11 cellular contexts compared by ENCODE assay signal in the genomic region with DNA sequence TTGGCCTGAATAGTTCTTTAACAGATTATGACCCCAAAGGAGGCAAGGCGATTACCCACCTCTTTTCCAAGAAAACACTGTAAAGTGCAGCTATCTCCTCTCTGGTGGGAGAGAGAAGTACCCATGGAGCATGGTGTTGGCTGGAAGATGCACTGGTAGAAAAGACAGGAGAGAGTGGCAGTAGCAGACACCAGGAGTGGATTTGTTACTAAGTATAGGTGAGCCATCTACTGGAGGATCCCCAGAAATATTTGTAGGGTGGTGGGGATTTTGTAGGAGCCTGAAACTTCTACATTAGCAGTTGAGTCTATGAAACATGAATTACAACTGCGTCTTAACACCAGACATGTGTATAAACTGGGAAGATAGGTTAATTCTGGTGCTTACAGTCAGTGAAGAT.
A peak's percentile ranks its signal among the peaks of the same experiment; 100 is the strongest.
DNase-seq lines count a peak whose midpoint lies in the region; ATAC-seq, FAIRE-seq and TF ChIP-seq lines count a peak whose summit lies in the region.
"Had no signal": no experiment of that assay in that cellular context is flagged by ENCODE, and none has a peak within 500 bp of the region (broad histone marks: within the 10 kb centered on the region; RNA-seq: fewer than 3 reads in every experiment).

No MANE protein-coding gene starts in this region.

- H3K9ac ChIP-seq in endothelial cell of umbilical vein (replicated peaks; ENCODE audit: extremely low read depth, insufficient read depth, low read length) = no peak overlapping the region

- H3K9me1 ChIP-seq in endothelial cell of umbilical vein (replicated peaks; ENCODE audit: control insufficient read depth, extremely low read depth, insufficient read depth, low read length) = no peaks in the 10 kb centered on the region

- dilution Hi-C loops in endothelial cell of umbilical vein (cut with MboI; ENCODE audit: extremely low pct_ligation_motif_present, low sequenced_read_pairs) = no loop called here

- no peak overlapping the region for H2AFZ ChIP-seq in endothelial cell of umbilical vein (ENCODE audit: low read depth, low read length)

- no peak for DNase-seq in activated naive CD8-positive, alpha-beta T cell treated with anti-CD3 and anti-CD28 coated beads, Interleukin-2, amount 10 ng/mL, durations not matched to agents 7 days and 5 days
- no peak for DNase-seq in activated naive CD8-positive, alpha-beta T cell treated with anti-CD3 and anti-CD28 coated beads, Interleukin-2, amount 50 U/mL, for 24 hours
- DNase-seq in NCI-H748 (lab: John Stamatoyannopoulos, UW; ENCODE audit: unreplicated experiment) (peak; percentile 17), endothelial cell of umbilical vein (ENCODE audit: low read depth, low spot score) (peak; percentile 41), suprapubic skin (ENCODE audit: low spot score in 2 of 2) (no peak), cortex of kidney (lab: John Stamatoyannopoulos, UW) (no peak), ovary (no peak), body of pancreas (no peak)
- DNase-seq: right lobe of liver, T-helper 17 cell had no signal

- no peaks in the 10 kb centered on the region for H3K9me3 ChIP-seq in endothelial cell of umbilical vein (replicated peaks; ENCODE audit: control insufficient read depth, insufficient read depth, low read length)
- no peaks in the 10 kb centered on the region for H3K9me3 ChIP-seq in suprapubic skin
- no peaks in the 10 kb centered on the region for H3K9me3 ChIP-seq in ovary
- H3K9me3 ChIP-seq in body of pancreas = no peaks in the 10 kb centered on the region
- H3K9me3 ChIP-seq: right lobe of liver had no signal

- TF ChIP-seq EP300 in suprapubic skin (IDR thresholded peaks at IDR 0.05) = no peak
- TF ChIP-seq EP300 in ovary (IDR thresholded peaks at IDR 0.05) = no peak

- no peak overlapping the region for H3K4me2 ChIP-seq in endothelial cell of umbilical vein (ENCODE audit: insufficient read depth, low read length)

- POLR2A ChIA-PET in activated naive CD8-positive, alpha-beta T cell treated with anti-CD3 and anti-CD28 coated beads, Interleukin-2, amount 10 ng/mL, durations not matched to agents 7 days and 5 days (lab: Charles Lee) = no interaction called here
- POLR2A ChIA-PET in endothelial cell of umbilical vein (lab: Charles Lee) = no interaction called here

- no peaks in the 10 kb centered on the region for H3K79me2 ChIP-seq in endothelial cell of umbilical vein (ENCODE audit: control insufficient read depth, insufficient read depth, low read length)

- H4K20me1 ChIP-seq in endothelial cell of umbilical vein (replicated peaks; ENCODE audit: control insufficient read depth, extremely low read depth, insufficient read depth, low read length) = no peaks in the 10 kb centered on the region

- H3K27ac Mint-ChIP-seq in activated naive CD8-positive, alpha-beta T cell treated with anti-CD3 and anti-CD28 coated beads, Interleukin-2, amount 10 ng/mL, durations not matched to agents 7 days and 5 days = no peak overlapping the region
- H3K27ac Mint-ChIP-seq in activated naive CD8-positive, alpha-beta T cell treated with anti-CD3 and anti-CD28 coated beads, Interleukin-2, amount 50 U/mL, for 24 hours = no peak overlapping the region
- H3K27ac Mint-ChIP-seq: T-helper 17 cell had no signal

- ATAC-seq in activated naive CD8-positive, alpha-beta T cell treated with anti-CD3 and anti-CD28 coated beads, Interleukin-2, amount 10 ng/mL, durations not matched to agents 7 days and 5 days (ENCODE audit: low read depth) = peak; percentile 18
- no peak for ATAC-seq in activated naive CD8-positive, alpha-beta T cell treated with anti-CD3 and anti-CD28 coated beads, Interleukin-2, amount 50 U/mL, for 24 hours
- no peak for ATAC-seq in body of pancreas
- ATAC-seq: T-helper 17 cell had no signal

- no peak overlapping the region for H3K4me3 Mint-ChIP-seq in activated naive CD8-positive, alpha-beta T cell treated with anti-CD3 and anti-CD28 coated beads, Interleukin-2, amount 10 ng/mL, durations not matched to agents 7 days and 5 days
- no peak overlapping the region for H3K4me3 Mint-ChIP-seq in activated naive CD8-positive, alpha-beta T cell treated with anti-CD3 and anti-CD28 coated beads, Interleukin-2, amount 50 U/mL, for 24 hours
- H3K4me3 Mint-ChIP-seq: T-helper 17 cell had no signal

- H3K4me1 Mint-ChIP-seq in activated naive CD8-positive, alpha-beta T cell treated with anti-CD3 and anti-CD28 coated beads, Interleukin-2, amount 10 ng/mL, durations not matched to agents 7 days and 5 days = peaks cover 6% of the 10 kb centered on the region
- peaks cover 2% of the 10 kb centered on the region for H3K4me1 Mint-ChIP-seq in activated naive CD8-positive, alpha-beta T cell treated with anti-CD3 and anti-CD28 coated beads, Interleukin-2, amount 50 U/mL, for 24 hours
- H3K4me1 Mint-ChIP-seq: T-helper 17 cell had no signal

- H3K27me3 ChIP-seq in endothelial cell of umbilical vein (ENCODE audit: control insufficient read depth in 2 of 2, insufficient read depth in 2 of 2, low read length in 2 of 2) (no peaks in the 10 kb centered on the region), suprapubic skin (no peaks in the 10 kb centered on the region), ovary (no peaks in the 10 kb centered on the region), body of pancreas (no peaks in the 10 kb centered on the region)
- H3K27me3 ChIP-seq: right lobe of liver had no signal

- H3K4me3 ChIP-seq in endothelial cell of umbilical vein (replicated peaks in 1 of 3; ENCODE audit: insufficient read depth in 1 of 3, low read depth in 1 of 3, low read length in 3 of 3) = no peak overlapping the region
- no peak overlapping the region for H3K4me3 ChIP-seq in suprapubic skin
- H3K4me3 ChIP-seq in ovary = no peak overlapping the region
- H3K4me3 ChIP-seq in body of pancreas = no peak overlapping the region
- H3K4me3 ChIP-seq: right lobe of liver had no signal

- CTCF ChIA-PET in endothelial cell of umbilical vein (lab: Charles Lee) = interaction anchor here (0.6 to 4.9 kb wide), 6 partner anchors 306 to 607 kb away, joined by 3 to 37 read pairs (median 6); no protein-coding TSS in a partner anchor

- TF ChIP-seq POLR2A in endothelial cell of umbilical vein (IDR thresholded peaks at IDR 0.05; ENCODE audit: low read depth, low read length) (no peak), suprapubic skin (IDR thresholded peaks at IDR 0.05) (no peak), ovary (IDR thresholded peaks at IDR 0.05) (no peak), body of pancreas (IDR thresholded peaks at IDR 0.05) (no peak)

- intact Hi-C loops in endothelial cell of umbilical vein (cut with micrococcal nuclease) (loop anchor here (1.0 to 10.0 kb wide), 4 partner anchors 335 to 553 kb away; no protein-coding TSS in a partner anchor), ovary (cut with DNase I) (no loop called here), body of pancreas (cut with DNase I) (no loop called here)

- H3K27me3 Mint-ChIP-seq in activated naive CD8-positive, alpha-beta T cell treated with anti-CD3 and anti-CD28 coated beads, Interleukin-2, amount 10 ng/mL, durations not matched to agents 7 days and 5 days = no peaks in the 10 kb centered on the region
- H3K27me3 Mint-ChIP-seq in activated naive CD8-positive, alpha-beta T cell treated with anti-CD3 and anti-CD28 coated beads, Interleukin-2, amount 50 U/mL, for 24 hours = no peaks in the 10 kb centered on the region

- BruUV-seq in endothelial cell of umbilical vein (replicated peaks; lab: Mats Ljungman, UMichigan) = no TSS peak

- H3K36me3 ChIP-seq in endothelial cell of umbilical vein (ENCODE audit: control insufficient read depth in 2 of 2, extremely low read depth in 1 of 2, insufficient read depth in 2 of 2, low read length in 2 of 2) = no peaks in the 10 kb centered on the region
- H3K36me3 ChIP-seq in suprapubic skin = no peaks in the 10 kb centered on the region
- no peaks in the 10 kb centered on the region for H3K36me3 ChIP-seq in ovary
- H3K36me3 ChIP-seq in body of pancreas (replicated peaks in 1 of 2; ENCODE audit: insufficient read depth in 1 of 2, low read depth in 2 of 2) = no peaks in the 10 kb centered on the region
- H3K36me3 ChIP-seq: right lobe of liver had no signal

- H3K27ac ChIP-seq in endothelial cell of umbilical vein (ENCODE audit: insufficient read depth, low read depth, low read length) (no peak overlapping the region), suprapubic skin (peak overlapping the region; percentile 59), ovary (no peak overlapping the region), body of pancreas (no peak overlapping the region)
- H3K27ac ChIP-seq: right lobe of liver had no signal

- peak in 1 of 2 donors; percentile 19 for TF ChIP-seq CTCF in endothelial cell of umbilical vein (IDR thresholded peaks at IDR 0.05; ENCODE audit: extremely low read depth in 1 of 2, insufficient read depth in 1 of 2, low read depth in 1 of 2, low read length in 2 of 2)
- peak in 1 of 2 donors; percentile 8 for TF ChIP-seq CTCF in suprapubic skin (IDR thresholded peaks at IDR 0.05)
- no peak for TF ChIP-seq CTCF in ovary (IDR thresholded peaks at IDR 0.05)
- no peak for TF ChIP-seq CTCF in body of pancreas (IDR thresholded peaks at IDR 0.05)

- FAIRE-seq in endothelial cell of umbilical vein (lab: Jason Lieb, UNC) = peak; percentile 15
- FAIRE-seq: endometrium had no signal

- no peaks in the 10 kb centered on the region for H3K36me3 Mint-ChIP-seq in activated naive CD8-positive, alpha-beta T cell treated with anti-CD3 and anti-CD28 coated beads, Interleukin-2, amount 10 ng/mL, durations not matched to agents 7 days and 5 days
- no peaks in the 10 kb centered on the region for H3K36me3 Mint-ChIP-seq in activated naive CD8-positive, alpha-beta T cell treated with anti-CD3 and anti-CD28 coated beads, Interleukin-2, amount 50 U/mL, for 24 hours (ENCODE audit: low read depth)

- H3K4me1 ChIP-seq in endothelial cell of umbilical vein (ENCODE audit: control insufficient read depth, extremely low read depth, insufficient read depth, low read length) = no peaks in the 10 kb centered on the region
- H3K4me1 ChIP-seq in suprapubic skin = peaks cover 39% of the 10 kb centered on the region
- H3K4me1 ChIP-seq in ovary (ENCODE audit: insufficient read depth) = no peaks in the 10 kb centered on the region
- peaks cover 4% of the 10 kb centered on the region for H3K4me1 ChIP-seq in body of pancreas
- H3K4me1 ChIP-seq: right lobe of liver had no signal

- no peaks in the 10 kb centered on the region for H3K9me3 Mint-ChIP-seq in activated naive CD8-positive, alpha-beta T cell treated with anti-CD3 and anti-CD28 coated beads, Interleukin-2, amount 10 ng/mL, durations not matched to agents 7 days and 5 days
- no peaks in the 10 kb centered on the region for H3K9me3 Mint-ChIP-seq in activated naive CD8-positive, alpha-beta T cell treated with anti-CD3 and anti-CD28 coated beads, Interleukin-2, amount 50 U/mL, for 24 hours

- 74% methylated on average over 2 of the region's 2 CpGs for WGBS in suprapubic skin
- 86 to 90% (median 87%) methylated on average over 2 of the region's 2 CpGs for whole genome bisulfite sequencing in ovary, 3 donors
- 97 to 100% methylated on average over 2 of the region's 2 CpGs for WGBS in body of pancreas, 2 donors

TF ChIP-seq in endothelial cell of umbilical vein, 7 proteins besides CTCF, POLR2A, EP300 and RAD21 (continues in another document):
- no peak for TF ChIP-seq JUN (IDR thresholded peaks at IDR 0.05; ENCODE audit: borderline replicate concordance, insufficient read depth, insufficient read length, low read depth)

Comparison
In these comparisons a context has a peak if more than half of its experiments do, and no peak if none do; other contexts are left out.
1. DNase-seq: peak in NCI-H748 (single experiment) and endothelial cell of umbilical vein (single experiment); none in activated naive CD8-positive, alpha-beta T cell treated with anti-CD3 and anti-CD28 coated beads, Interleukin-2, amount 10 ng/mL, durations not matched to agents 7 days and 5 days (single experiment), activated naive CD8-positive, alpha-beta T cell treated with anti-CD3 and anti-CD28 coated beads, Interleukin-2, amount 50 U/mL, for 24 hours (single experiment), suprapubic skin (0 of 2), cortex of kidney (single experiment), ovary (0 of 5) and body of pancreas (0 of 4).